ENCODE assay signal across 18 cellular contexts in genomic region chr7:128150223-128150622, GRCh38.
A peak's percentile ranks its signal among the peaks of the same experiment; 100 is the strongest.
DNase-seq lines count a peak whose midpoint lies in the region; ATAC-seq and TF ChIP-seq lines count a peak whose summit lies in the region.
"Had no signal": no experiment of that assay in that cellular context is flagged by ENCODE, and none has a peak within 500 bp of the region (broad histone marks: within the 10 kb centered on the region; RNA-seq: fewer than 3 reads in every experiment).

No MANE protein-coding gene starts in this region.

- ATAC-seq in aorta (ENCODE audit: low FRiP score), result no peak

- peak overlapping the region; percentile 26 to 80 (median 43) for H3K27ac Mint-ChIP-seq in CD14-positive monocyte
- H3K27ac Mint-ChIP-seq in osteocyte (ENCODE audit: unreplicated experiment), result no peak overlapping the region
- H3K27ac Mint-ChIP-seq: CD4-positive, alpha-beta T cell; CD8-positive, alpha-beta memory T cell had no signal

- H3K4me3 ChIP-seq in coronary artery (no peak overlapping the region), SK-N-SH (ENCODE audit: low read depth in 2 of 2, low read length in 1 of 2) (no peak overlapping the region), aorta (ENCODE audit: low read length in 2 of 2) (no peak overlapping the region)
- H3K4me3 ChIP-seq: GM23248 had no signal

- no peaks in the 10 kb centered on the region for H3K9me2 ChIP-seq in SK-N-SH

- H3K79me2 ChIP-seq in SK-N-SH (ENCODE audit: insufficient read depth), result no peaks in the 10 kb centered on the region

- no peak overlapping the region for H3K9ac ChIP-seq in SK-N-SH
- H3K9ac ChIP-seq: GM23248 had no signal

- TF ChIP-seq EP300 in SK-N-SH (IDR thresholded peaks at IDR 0.05; ENCODE audit: borderline replicate concordance in 1 of 2, low read depth in 1 of 2, low read length in 1 of 2), result no peak

- no peak overlapping the region for H3K4me2 ChIP-seq in SK-N-SH

- H3K27me3 Mint-ChIP-seq in CD14-positive monocyte (ENCODE audit: low read depth in 3 of 3) (peaks cover 9 to 16% (median 11%) of the 10 kb centered on the region in 3 donors), osteocyte (ENCODE audit: unreplicated experiment) (peaks cover 81% of the 10 kb centered on the region)

- H3K27ac ChIP-seq in coronary artery, result no peak overlapping the region
- H3K27ac ChIP-seq in SK-N-SH (ENCODE audit: low read depth in 2 of 2, low read length in 1 of 2), result no peak overlapping the region
- H3K27ac ChIP-seq in aorta (ENCODE audit: low read depth in 1 of 2, low read length in 2 of 2), result no peak overlapping the region
- H3K27ac ChIP-seq: C4-2B, GM23248 had no signal

- peaks cover 0 to 2% (median 0%) of the 10 kb centered on the region in 7 donors for H3K9me3 Mint-ChIP-seq in CD14-positive monocyte
- no peaks in the 10 kb centered on the region for H3K9me3 Mint-ChIP-seq in osteocyte (ENCODE audit: unreplicated experiment)
- H3K9me3 Mint-ChIP-seq: CD4-positive, alpha-beta T cell had no signal

- intact Hi-C loops in CD14-positive monocyte (cut with micrococcal nuclease) (loop anchor here in 1 of 2 donors (2.0 kb wide), 1 partner anchor 33 kb away; no protein-coding TSS in a partner anchor), aorta (cut with DNase I) (no loop called here)

- TF ChIP-seq RAD21 in SK-N-SH (IDR thresholded peaks at IDR 0.05; ENCODE audit: low read length), result no peak

- H3K9me3 ChIP-seq in SK-N-SH (no peaks in the 10 kb centered on the region), aorta (ENCODE audit: control insufficient read depth, low read length) (no peaks in the 10 kb centered on the region)

- H3K36me3 ChIP-seq in SK-N-SH (replicated peaks in 1 of 2; ENCODE audit: control insufficient read depth in 1 of 2, insufficient read depth in 2 of 2, low read length in 1 of 2) (no peaks in the 10 kb centered on the region), aorta (ENCODE audit: control insufficient read depth in 1 of 2, insufficient read depth in 2 of 2, low read length in 1 of 2) (no peaks in the 10 kb centered on the region)

- WGBS in SK-N-SH (ENCODE audit: low lambda C conversion rate), result 77% methylated on average over 6 of the region's 6 CpGs
- WGBS in aorta, 2 donors, result 85 to 86% methylated on average over 6 of the region's 6 CpGs

- POLR2A ChIA-PET in SK-N-SH (lab: Yijun Ruan, JAX), result no interaction called here

- TF ChIP-seq CTCF in CD14-positive monocyte (IDR thresholded peaks at IDR 0.05), result no peak
- TF ChIP-seq CTCF in coronary artery (IDR thresholded peaks at IDR 0.05), result no peak
- no peak for TF ChIP-seq CTCF in osteocyte (IDR thresholded peaks at IDR 0.05)
- no peak for TF ChIP-seq CTCF in SK-N-SH (IDR thresholded peaks at IDR 0.05)
- no peak for TF ChIP-seq CTCF in GM20000 (IDR thresholded peaks at IDR 0.05; ENCODE audit: extremely low read depth, missing control alignments)

- H3K4me1 Mint-ChIP-seq in CD14-positive monocyte, result peaks cover 62% of the 10 kb centered on the region
- H3K4me1 Mint-ChIP-seq in osteocyte (ENCODE audit: unreplicated experiment), result no peaks in the 10 kb centered on the region
- H3K4me1 Mint-ChIP-seq: CD8-positive, alpha-beta memory T cell had no signal

- H3K4me1 ChIP-seq in SK-N-SH (ENCODE audit: control insufficient read depth in 1 of 2, insufficient read depth in 2 of 2, low read depth in 1 of 2, low read length in 1 of 2) (peaks cover 0 to 2% of the 10 kb centered on the region in 2 experiments; a peak in 1 of 4 replicates), aorta (ENCODE audit: control insufficient read depth in 1 of 2, insufficient read depth in 2 of 2, low read length in 2 of 2) (no peaks in the 10 kb centered on the region)

- H2AFZ ChIP-seq in SK-N-SH (ENCODE audit: low read depth), result no peak overlapping the region
- H2AFZ ChIP-seq: GM23248 had no signal

- H3F3A ChIP-seq in SK-N-SH (replicated peaks; ENCODE audit: insufficient read depth), result no peaks in the 10 kb centered on the region

- CTCF ChIA-PET in SK-N-SH (lab: Yijun Ruan, JAX), result interaction anchor here (1.4 kb wide), 1 partner anchor 15 kb away, joined by 4 read pairs; no protein-coding TSS in a partner anchor

- H3K27me3 ChIP-seq in SK-N-SH (ENCODE audit: insufficient read depth), result peaks cover 28% of the 10 kb centered on the region; the same call in 1 of the 2 replicates
- no peaks in the 10 kb centered on the region for H3K27me3 ChIP-seq in aorta (ENCODE audit: control insufficient read depth in 1 of 2, insufficient read depth in 2 of 2, low read length in 1 of 2)

- peak; percentile 31 for DNase-seq in activated effector memory CD4-positive, alpha-beta T cell treated with anti-CD3 and anti-CD28 coated beads, Interleukin-2, amount 50 U/mL, for 16 hours
- DNase-seq in activated effector memory CD4-positive, alpha-beta T cell treated with Interleukin-2 at 50 U/mL for 16 hours, result no peak
- DNase-seq in CD14-positive monocyte (ENCODE audit: low spot score) (no peak), coronary artery (ENCODE audit: low spot score) (peak; percentile 36), osteocyte (ENCODE audit: extremely low spot score, unreplicated experiment) (peak; percentile 65), SK-N-SH (no peak), GM20000 (ENCODE audit: low spot score) (no peak), aorta (no peak)
- DNase-seq: Calu3; CD4-positive, alpha-beta T cell; CD8-positive, alpha-beta memory T cell; COR-L47; DMS53; DND-41; GM23248; H7; HCEC 1CT had no signal

- H4K20me1 ChIP-seq in SK-N-SH (ENCODE audit: insufficient read depth), result no peaks in the 10 kb centered on the region

- peak overlapping the region in 1 of 2 donors; percentile 42 for H3K4me3 Mint-ChIP-seq in CD14-positive monocyte
- no peak overlapping the region for H3K4me3 Mint-ChIP-seq in osteocyte (ENCODE audit: unreplicated experiment)
- H3K4me3 Mint-ChIP-seq: CD4-positive, alpha-beta T cell; CD8-positive, alpha-beta memory T cell had no signal

- H3K36me3 Mint-ChIP-seq in CD14-positive monocyte (no peaks in the 10 kb centered on the region), osteocyte (ENCODE audit: unreplicated experiment) (no peaks in the 10 kb centered on the region)
- H3K36me3 Mint-ChIP-seq: CD8-positive, alpha-beta memory T cell had no signal

TF ChIP-seq in SK-N-SH, 30 proteins besides CTCF, POLR2A, EP300 and RAD21:
- TF ChIP-seq FOXM1 (IDR thresholded peaks at IDR 0.05; ENCODE audit: low read depth) (no peak), TEAD4 (IDR thresholded peaks at IDR 0.05; ENCODE audit: borderline replicate concordance, insufficient read depth) (no peak), MAX (IDR thresholded peaks at IDR 0.05; ENCODE audit: low read depth) (no peak), RFX5 (IDR thresholded peaks at IDR 0.05; ENCODE audit: low read length) (no peak), POLR2AphosphoS5 (IDR thresholded peaks at IDR 0.05; ENCODE audit: low read depth, low read length) (no peak)

Comparison
In these comparisons a context has a peak if more than half of its experiments do, and no peak if none do; other contexts are left out.
1. DNase-seq: peak in activated effector memory CD4-positive, alpha-beta T cell treated with anti-CD3 and anti-CD28 coated beads, Interleukin-2, amount 50 U/mL, for 16 hours (single experiment), coronary artery (single experiment) and osteocyte (single experiment); none in activated effector memory CD4-positive, alpha-beta T cell treated with Interleukin-2 at 50 U/mL for 16 hours (single experiment), CD14-positive monocyte (single experiment), SK-N-SH (single experiment), GM20000 (single experiment) and aorta (0 of 2).